Comparison of ENCODE assay signal across 10 cellular contexts in genomic region chr4:144647095-144647959, GRCh38. TPM values are rescaled to one million over a fixed set of nuclear protein-coding genes. Genes with fewer than 3 reads are reported as not detected.
DNase-seq lines count a peak whose midpoint lies in the region; ATAC-seq, FAIRE-seq and TF ChIP-seq lines count a peak whose summit lies in the region.
"Had no signal": no experiment of that assay in that cellular context is flagged by ENCODE, and none has a peak within 500 bp of the region (broad histone marks: within the 10 kb centered on the region; RNA-seq: fewer than 3 reads in every experiment).

No MANE protein-coding gene starts in this region.

- no peak for FAIRE-seq in D721Med (lab: Jason Lieb, UNC)

- peaks cover 25% of the 10 kb centered on the region for H3K27me3 ChIP-seq in colonic mucosa

- DNase-seq in DMS53 (lab: John Stamatoyannopoulos, UW) (peak; percentile 21), DMS53 treated with DMSO at 0.1 percent for 48 hours (lab: John Stamatoyannopoulos, UW; ENCODE audit: unreplicated experiment) (no peak), colonic mucosa (no peak), natural killer cell (no peak), NCI-H526 (lab: John Stamatoyannopoulos, UW) (no peak), D721Med (ENCODE audit: insufficient read length, low spot score) (no peak)
- peak; percentile 99 for DNase-seq in Jurkat, Clone E6-1 (ENCODE audit: low read depth, low spot score)

- H3K9me3 ChIP-seq in colonic mucosa = no peaks in the 10 kb centered on the region

- no peak overlapping the region for H3K27ac ChIP-seq in colonic mucosa
- H3K27ac ChIP-seq: 22Rv1 had no signal

- no peaks in the 10 kb centered on the region for H3K36me3 Mint-ChIP-seq in natural killer cell

- intact Hi-C loops in colonic mucosa (cut with DNase I) = no loop called here
- intact Hi-C loops in natural killer cell (cut with micrococcal nuclease) = no loop called here

- H3K36me3 ChIP-seq in colonic mucosa = no peaks in the 10 kb centered on the region

- H3K27ac Mint-ChIP-seq in natural killer cell = peak overlapping the region in 1 of 2 donors; percentile 21

- H3K27me3 Mint-ChIP-seq in natural killer cell (ENCODE audit: low read depth in 2 of 2) = peaks cover 23 to 28% of the 10 kb centered on the region in 2 donors

- H3K4me3 ChIP-seq in Jurkat, Clone E6-1 (ENCODE audit: low read length) = peak overlapping the region; percentile 92
- H3K4me3 ChIP-seq in colonic mucosa = peak overlapping the region; percentile 27

- peak overlapping the region; percentile 92 for H3K4me3 Mint-ChIP-seq in natural killer cell

- no peaks in the 10 kb centered on the region for H3K4me1 ChIP-seq in colonic mucosa

- ATAC-seq in natural killer cell (peak in 2 of 3 donors; percentile 40 to 47), HG02981 (IDR thresholded peaks at IDR 0.05; ENCODE audit: unreplicated experiment) (no peak)

- peaks cover 21 to 23% of the 10 kb centered on the region in 2 donors for H3K4me1 Mint-ChIP-seq in natural killer cell

- H3K9ac ChIP-seq in colonic mucosa (ENCODE audit: low read depth in 2 of 2, low read length in 2 of 2) = peak overlapping the region in 1 of 2 donors; percentile 14

- no peaks in the 10 kb centered on the region for H3K9me3 Mint-ChIP-seq in natural killer cell

- TF ChIP-seq CTCF in colonic mucosa (IDR thresholded peaks at IDR 0.05) = no peak
- no peak for TF ChIP-seq CTCF in natural killer cell (IDR thresholded peaks at IDR 0.05)
- no peak for TF ChIP-seq CTCF in D721Med (IDR thresholded peaks at IDR 0.05; ENCODE audit: insufficient read depth, missing control alignments)

RNA-seq across cellular contexts. Expression of gene HHIP, which starts 1.4 kb away (rescaled TPM):
- polyA plus RNA-seq in Jurkat, Clone E6-1 (2012; ENCODE audit: insufficient read depth, insufficient read length) = 98.6 TPM
- total RNA-seq in colonic mucosa (1 to 10 TPM; 4.2 to 5.9 TPM), natural killer cell (not detected)
- total RNA-seq: T-helper 1 cell treated with Interleukin-12 subunit alpha and Interleukin-12 subunit beta and Interleukin-4 antibody, amounts not matched to agents 30 ng/mL and 1 ng/mL, for 36 hours had no signal

Comparison
In these comparisons a context has a peak if more than half of its experiments do, and no peak if none do; other contexts are left out.
1. DNase-seq: peak in DMS53 (single experiment) and Jurkat, Clone E6-1 (single experiment); none in DMS53 treated with DMSO at 0.1 percent for 48 hours (single experiment), colonic mucosa (single experiment), natural killer cell (single experiment), NCI-H526 (0 of 2) and D721Med (single experiment).
2. RNA of gene HHIP, which starts 1.4 kb away (total RNA-seq): 4.2 to 5.9 TPM in colonic mucosa; not detected in natural killer cell; every median in the first group is over 4 times any median in the second.